In genomic region chr2:54966837-54967236, GRCh38 we compare ENCODE assay signal across 1 cellular context.
TF ChIP-seq lines count a peak whose summit lies in the region.

No MANE protein-coding gene starts in this region.

TF ChIP-seq in HepG2, 621 proteins besides CTCF, POLR2A, EP300 and RAD21 (continued from another document):
- TF ChIP-seq, protein P1, sequence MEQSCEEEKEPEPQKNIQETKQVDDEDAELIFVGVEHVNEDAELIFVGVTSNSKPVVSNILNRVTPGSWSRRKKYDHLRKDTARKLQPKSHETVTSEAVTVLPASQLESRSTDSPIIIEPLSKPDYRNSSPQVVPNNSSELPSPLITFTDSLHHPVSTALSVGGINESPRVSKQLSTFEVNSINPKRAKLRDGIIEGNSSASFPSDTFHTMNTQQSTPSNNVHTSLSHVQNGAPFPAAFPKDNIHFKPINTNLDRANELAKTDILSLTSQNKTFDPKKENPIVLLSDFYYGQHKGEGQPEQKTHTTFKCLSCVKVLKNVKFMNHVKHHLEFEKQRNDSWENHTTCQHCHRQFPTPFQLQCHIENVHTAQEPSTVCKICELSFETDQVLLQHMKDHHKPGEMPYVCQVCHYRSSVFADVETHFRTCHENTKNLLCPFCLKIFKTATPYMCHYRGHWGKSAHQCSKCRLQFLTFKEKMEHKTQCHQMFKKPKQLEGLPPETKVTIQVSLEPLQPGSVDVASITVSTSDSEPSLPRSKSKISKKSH (CRISPR knock-in tag; IDR thresholded peaks at IDR 0.05; ENCODE audit: borderline replicate concordance): no peak
- TF ChIP-seq NFATC3 (CRISPR knock-in tag; IDR thresholded peaks at IDR 0.05) (no peak), ZNF12 (CRISPR knock-in tag; IDR thresholded peaks at IDR 0.05) (no peak), ZFP37 (CRISPR knock-in tag; IDR thresholded peaks at IDR 0.05; ENCODE audit: borderline replicate concordance) (no peak), ZNF607 (CRISPR knock-in tag; IDR thresholded peaks at IDR 0.05; ENCODE audit: borderline replicate concordance) (no peak), ZNF143 (CRISPR knock-in tag; IDR thresholded peaks at IDR 0.05) (no peak), XRCC5 (optimal IDR thresholded peaks at IDR 0.05; ENCODE audit: low read length) (no peak)
